ENCODE assay signal across 8 cellular contexts in the genomic region with DNA sequence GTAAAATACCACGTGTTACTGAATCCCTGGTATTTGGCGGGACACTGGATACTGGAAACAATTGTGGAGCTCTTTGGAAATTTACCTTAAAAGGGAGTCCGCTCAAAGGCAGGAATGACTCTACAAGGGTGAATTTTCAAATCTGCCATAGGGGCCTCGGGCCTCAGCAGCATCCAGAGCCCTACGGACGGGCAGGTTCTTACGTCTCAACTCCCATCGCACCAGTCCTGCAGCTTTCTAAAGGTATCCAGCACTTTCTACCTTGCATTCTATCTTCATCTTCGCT. TPM values are rescaled to one million over a fixed set of nuclear protein-coding genes. Genes with fewer than 3 reads are reported as not detected.
A peak's percentile ranks its signal among the peaks of the same experiment; 100 is the strongest.
DNase-seq lines count a peak whose midpoint lies in the region; ATAC-seq and TF ChIP-seq lines count a peak whose summit lies in the region.

No MANE protein-coding gene starts in this region.

- peak overlapping the region; percentile 91 for H3K4me2 ChIP-seq in fibroblast of lung (ENCODE audit: extremely low read depth, insufficient read depth, low read length)

- no peaks in the 10 kb centered on the region for H4K20me1 ChIP-seq in fibroblast of lung (ENCODE audit: control insufficient read depth, extremely low read depth, insufficient read depth, low read length)

- ATAC-seq in SK-N-SH treated with all-trans-retinoic acid at 6 μM for 48 hours (peak; percentile 1; the same call in 2 of the 3 replicates), psoas muscle (no peak), GM18520 (IDR thresholded peaks at IDR 0.05; ENCODE audit: unreplicated experiment) (no peak)

- peaks cover 38% of the 10 kb centered on the region for H3K79me2 ChIP-seq in fibroblast of lung (ENCODE audit: control insufficient read depth, insufficient read depth, low read length)

- DNase-seq in GM06990 (ENCODE audit: extremely low read depth, insufficient read length) = no peak
- DNase-seq in fibroblast of lung (ENCODE audit: low read depth in 2 of 2) = no peak
- no peak for DNase-seq in psoas muscle
- DNase-seq in activated gamma-delta T cell (lab: John Stamatoyannopoulos, UW) = no peak
- no peak for DNase-seq in activated CD8-positive, alpha-beta memory T cell treated with anti-CD3 and anti-CD28 coated beads, Interleukin-2, amount 50 U/mL, for 4 hours
- DNase-seq in GM13977 (ENCODE audit: low spot score) = no peak

- H3K9ac ChIP-seq in fibroblast of lung (ENCODE audit: insufficient read depth, low read length) = peak overlapping the region; percentile 72

- H3K4me1 ChIP-seq in fibroblast of lung (ENCODE audit: control insufficient read depth, extremely low read depth, insufficient read depth, low read length) (no peaks in the 10 kb centered on the region), psoas muscle (peaks cover 37% of the 10 kb centered on the region)

- peak overlapping the region; percentile 98 for H3K4me3 ChIP-seq in GM06990 (replicated peaks; ENCODE audit: low read depth, low read length)
- peak overlapping the region; percentile 50 to 99 (median 88) for H3K4me3 ChIP-seq in fibroblast of lung (replicated peaks in 1 of 4; ENCODE audit: control extremely low read depth in 1 of 4, insufficient read depth in 1 of 4, low read depth in 3 of 4, low read length in 4 of 4)
- peak overlapping the region; percentile 72 for H3K4me3 ChIP-seq in psoas muscle

- 0 to 2% (median 1%) methylated on average over 9 of the region's 9 CpGs for WGBS in psoas muscle, 3 donors

- intact Hi-C loops in psoas muscle (cut with DNase I) = loop anchor here in 1 of 2 donors (5.0 kb wide), 1 partner anchor 74 kb away; no protein-coding TSS in a partner anchor

- no peaks in the 10 kb centered on the region for H3K9me3 ChIP-seq in fibroblast of lung (ENCODE audit: control insufficient read depth, insufficient read depth, low read depth, low read length)
- no peaks in the 10 kb centered on the region for H3K9me3 ChIP-seq in psoas muscle

- in situ Hi-C loops in GM13977 (cut with MboI; ENCODE audit: low pct_unique_long_range_greater_than_20kb, low sequenced_read_pairs, unreplicated experiment) = no loop called here

- TF ChIP-seq CTCF in GM06990 (IDR thresholded peaks at IDR 0.05; ENCODE audit: insufficient read depth, low read length, poor library complexity, severe bottlenecking) = no peak
- TF ChIP-seq CTCF in fibroblast of lung (conservative IDR thresholded peaks at IDR 0.05 in 1 of 2, IDR thresholded peaks at IDR 0.05 in 1 of 2; ENCODE audit: low read depth in 1 of 2, low read length in 2 of 2) = no peak
- no peak for TF ChIP-seq CTCF in psoas muscle (IDR thresholded peaks at IDR 0.05)
- TF ChIP-seq CTCF in GM13977 (IDR thresholded peaks at IDR 0.05; ENCODE audit: extremely low read depth, insufficient read depth, missing control alignments) = no peak

- H3K27ac ChIP-seq in fibroblast of lung (ENCODE audit: insufficient read depth, low read length) = peak overlapping the region; percentile 96
- H3K27ac ChIP-seq in psoas muscle = peak overlapping the region; percentile 80

- H3K36me3 ChIP-seq in GM06990 (ENCODE audit: control insufficient read depth, insufficient read depth, low read length) (peaks cover 3% of the 10 kb centered on the region), fibroblast of lung (ENCODE audit: control insufficient read depth, insufficient read depth, low read length) (peaks cover 2% of the 10 kb centered on the region), psoas muscle (ENCODE audit: insufficient read depth in 1 of 2, low read depth in 1 of 2) (peaks cover 2 to 36% of the 10 kb centered on the region in 2 donors)

- H3K27me3 ChIP-seq in GM06990 (replicated peaks; ENCODE audit: control insufficient read depth, insufficient read depth, low read length) = no peaks in the 10 kb centered on the region
- H3K27me3 ChIP-seq in fibroblast of lung (ENCODE audit: control insufficient read depth, insufficient read depth, low read length) = no peaks in the 10 kb centered on the region
- no peaks in the 10 kb centered on the region for H3K27me3 ChIP-seq in psoas muscle (ENCODE audit: insufficient read depth in 3 of 3, low read length in 2 of 3)

- peak overlapping the region; percentile 90 for H2AFZ ChIP-seq in fibroblast of lung (ENCODE audit: low read length)

TF ChIP-seq in SK-N-SH treated with all-trans-retinoic acid at 6 μM for 48 hours, 23 proteins besides CTCF, POLR2A, EP300 and RAD21:
- no peak for TF ChIP-seq BACH2 (CRISPR knock-in tag; IDR thresholded peaks at IDR 0.05; ENCODE audit: borderline replicate concordance)
- no peak for TF ChIP-seq ZNF565 (CRISPR knock-in tag; conservative IDR thresholded peaks at IDR 0.05; ENCODE audit: low read depth)
- TF ChIP-seq, protein P1, sequence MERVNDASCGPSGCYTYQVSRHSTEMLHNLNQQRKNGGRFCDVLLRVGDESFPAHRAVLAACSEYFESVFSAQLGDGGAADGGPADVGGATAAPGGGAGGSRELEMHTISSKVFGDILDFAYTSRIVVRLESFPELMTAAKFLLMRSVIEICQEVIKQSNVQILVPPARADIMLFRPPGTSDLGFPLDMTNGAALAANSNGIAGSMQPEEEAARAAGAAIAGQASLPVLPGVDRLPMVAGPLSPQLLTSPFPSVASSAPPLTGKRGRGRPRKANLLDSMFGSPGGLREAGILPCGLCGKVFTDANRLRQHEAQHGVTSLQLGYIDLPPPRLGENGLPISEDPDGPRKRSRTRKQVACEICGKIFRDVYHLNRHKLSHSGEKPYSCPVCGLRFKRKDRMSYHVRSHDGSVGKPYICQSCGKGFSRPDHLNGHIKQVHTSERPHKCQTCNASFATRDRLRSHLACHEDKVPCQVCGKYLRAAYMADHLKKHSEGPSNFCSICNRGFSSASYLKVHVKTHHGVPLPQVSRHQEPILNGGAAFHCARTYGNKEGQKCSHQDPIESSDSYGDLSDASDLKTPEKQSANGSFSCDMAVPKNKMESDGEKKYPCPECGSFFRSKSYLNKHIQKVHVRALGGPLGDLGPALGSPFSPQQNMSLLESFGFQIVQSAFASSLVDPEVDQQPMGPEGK (CRISPR knock-in tag; IDR thresholded peaks at IDR 0.05; ENCODE audit: borderline replicate concordance) = no peak
- TF ChIP-seq SNAI2 (CRISPR knock-in tag; IDR thresholded peaks at IDR 0.05) = 0 out of 2 replicates have a peak, but pooled peaks have one; percentile 19
- no peak for TF ChIP-seq CSDC2 (CRISPR knock-in tag; IDR thresholded peaks at IDR 0.05)

RNA-seq across cellular contexts. Expression of a gene that starts 0.2 kb away (rescaled TPM):
- total RNA-seq in fibroblast of lung (61.1 and 74.3 TPM in 2 replicates), psoas muscle (10 to 100 TPM in 1 of 4 donors, 1 to 10 TPM in 3; 2.6 to 10.8 (median 5.1) TPM)
- polyA plus RNA-seq in fibroblast of lung (14.4 and 19.9 TPM in 2 replicates), psoas muscle (10 to 100 TPM in 1 of 3 donors, 1 to 10 TPM in 2; 2.5 to 11.2 (median 5.6) TPM)
- 12.6 and 14.2 TPM in 2 replicates for polyA plus RNA-seq in fibroblast of lung (2012)
- polyA minus RNA-seq in fibroblast of lung (ENCODE audit: low replicate concordance) = 2.7 and 21.0 TPM in 2 replicates

RNA-seq across cellular contexts. Expression of a gene that starts 0.6 kb away (rescaled TPM):
- total RNA-seq in fibroblast of lung = 158 and 168 TPM in 2 replicates
- 172 and 266 TPM in 2 replicates for polyA plus RNA-seq in fibroblast of lung
- 113 and 185 TPM in 2 replicates for polyA plus RNA-seq in fibroblast of lung (2012)
- 13.5 and 46.1 TPM in 2 replicates for polyA minus RNA-seq in fibroblast of lung (ENCODE audit: low replicate concordance)
- 100 to 1,000 TPM in 3 of 4 donors, 10 to 100 TPM in 1; 96.5 to 135 (median 130) TPM for total RNA-seq in psoas muscle
- 100 to 1,000 TPM; 138 to 259 (median 235) TPM for polyA plus RNA-seq in psoas muscle

RNA-seq across cellular contexts. Expression of a gene that starts 13.1 kb away (rescaled TPM):
- total RNA-seq in fibroblast of lung = 199 and 229 TPM in 2 replicates
- 118 and 163 TPM in 2 replicates for polyA plus RNA-seq in fibroblast of lung
- polyA plus RNA-seq in fibroblast of lung (2012) = 127 and 170 TPM in 2 replicates
- 85.4 and 115 TPM in 2 replicates for polyA minus RNA-seq in fibroblast of lung (ENCODE audit: low replicate concordance)
- 10 to 100 TPM; 22.0 to 35.2 (median 22.8) TPM for total RNA-seq in psoas muscle
- 10 to 100 TPM; 26.8 to 29.1 (median 27.3) TPM for polyA plus RNA-seq in psoas muscle

RNA-seq across cellular contexts. Expression of a gene that starts 41.8 kb away (rescaled TPM):
- 0.77 and 1.3 TPM in 2 replicates for total RNA-seq in fibroblast of lung
- polyA plus RNA-seq in fibroblast of lung = 0.23 and 0.41 TPM in 2 replicates
- 0.43 and 0.96 TPM in 2 replicates for polyA plus RNA-seq in fibroblast of lung (2012)
- 1.0 TPM in 1 of 2 replicates, not detected in the other for polyA minus RNA-seq in fibroblast of lung (ENCODE audit: low replicate concordance)
- 10 to 100 TPM; 32.2 to 99.6 (median 46.3) TPM for total RNA-seq in psoas muscle
- 10 to 100 TPM in 2 of 3 donors, 1 to 10 TPM in 1; 9.2 to 65.1 (median 39.2) TPM for polyA plus RNA-seq in psoas muscle

RNA-seq across cellular contexts. Expression of a gene that starts 55.3 kb away (rescaled TPM):
- total RNA-seq in fibroblast of lung (224 and 338 TPM in 2 replicates), psoas muscle (100 to 1,000 TPM; 475 to 571 (median 506) TPM)
- polyA plus RNA-seq in fibroblast of lung (232 and 313 TPM in 2 replicates), psoas muscle (100 to 1,000 TPM; 593 to 948 (median 729) TPM)
- polyA plus RNA-seq in fibroblast of lung (2012) = 394 and 548 TPM in 2 replicates
- polyA minus RNA-seq in fibroblast of lung (ENCODE audit: low replicate concordance) = 96.5 and 98.0 TPM in 2 replicates
